Comparison of ENCODE assay signal across 15 cellular contexts in genomic region chr14:54451178-54451601, GRCh38. TPM values are rescaled to one million over a fixed set of nuclear protein-coding genes. Genes with fewer than 3 reads are reported as not detected.
DNase-seq lines count a peak whose midpoint lies in the region; ATAC-seq, FAIRE-seq and TF ChIP-seq lines count a peak whose summit lies in the region.
"Had no signal": no experiment of that assay in that cellular context is flagged by ENCODE, and none has a peak within 500 bp of the region (broad histone marks: within the 10 kb centered on the region; RNA-seq: fewer than 3 reads in every experiment).

No MANE protein-coding gene starts in this region.

- TF ChIP-seq POLR2A in GM12892 (IDR thresholded peaks at IDR 0.05; ENCODE audit: low read depth, low read length) (no peak), testis (IDR thresholded peaks at IDR 0.05) (no peak)

- H3K27me3 ChIP-seq in testis = no peaks in the 10 kb centered on the region

- no peaks in the 10 kb centered on the region for H3K27me3 Mint-ChIP-seq in dendritic cell treated with granulocyte-macrophage colony-stimulating factor and Interleukin-4, amounts not matched to agents 40 ng/mL and 50 ng/mL, for 4 days

- H3K36me3 Mint-ChIP-seq in dendritic cell treated with granulocyte-macrophage colony-stimulating factor and Interleukin-4, amounts not matched to agents 40 ng/mL and 50 ng/mL, for 4 days (ENCODE audit: low read depth) = no peaks in the 10 kb centered on the region
- H3K36me3 Mint-ChIP-seq: CD8-positive, alpha-beta T cell had no signal

- H3K27ac ChIP-seq in testis = no peak overlapping the region
- H3K27ac ChIP-seq: PC-9 had no signal

- 56 to 83% methylated on average over 7 of the region's 7 CpGs for WGBS in testis, 2 donors

- intact Hi-C loops in dendritic cell treated with granulocyte-macrophage colony-stimulating factor and Interleukin-4, amounts not matched to agents 40 ng/mL and 50 ng/mL, for 4 days (cut with micrococcal nuclease) = loop anchor here (5.0 kb wide), 1 partner anchor 36 kb away; the partner anchor contains the start of gene GMFB
- intact Hi-C loops in testis (cut with DNase I; ENCODE audit: low total_unique reads) = no loop called here

- peaks cover 44% of the 10 kb centered on the region for H3K4me1 Mint-ChIP-seq in dendritic cell treated with granulocyte-macrophage colony-stimulating factor and Interleukin-4, amounts not matched to agents 40 ng/mL and 50 ng/mL, for 4 days (ENCODE audit: low read depth)

- ATAC-seq in GM18498 (IDR thresholded peaks at IDR 0.05; ENCODE audit: unreplicated experiment) = no peak
- ATAC-seq: CD8-positive, alpha-beta T cell had no signal

- H3K9me3 Mint-ChIP-seq in dendritic cell treated with granulocyte-macrophage colony-stimulating factor and Interleukin-4, amounts not matched to agents 40 ng/mL and 50 ng/mL, for 4 days = no peaks in the 10 kb centered on the region
- H3K9me3 Mint-ChIP-seq: CD8-positive, alpha-beta T cell had no signal

- no peaks in the 10 kb centered on the region for H3K36me3 ChIP-seq in testis (ENCODE audit: low read depth, missing control alignments)

- no peak overlapping the region for H3K4me3 ChIP-seq in testis
- H3K4me3 ChIP-seq: PC-9 had no signal

- H3K4me1 ChIP-seq in testis = peaks cover 7% of the 10 kb centered on the region

- FAIRE-seq in GM12892 (lab: Jason Lieb, UNC) = peak; percentile 48
- FAIRE-seq in HTR-8/SVneo (lab: Jason Lieb, UNC) = peak; percentile 33

- no peak for TF ChIP-seq CTCF in testis (IDR thresholded peaks at IDR 0.05)

- no peaks in the 10 kb centered on the region for H3K9me3 ChIP-seq in testis

- DNase-seq in GM12892 (ENCODE audit: insufficient read length) (no peak), HTR-8/SVneo (ENCODE audit: insufficient read length, low spot score) (no peak), testis (peak; percentile 66), NCI-H2081 (lab: John Stamatoyannopoulos, UW) (no peak), NCI-H2196 (lab: John Stamatoyannopoulos, UW; ENCODE audit: unreplicated experiment) (no peak)
- DNase-seq: CD8-positive, alpha-beta T cell; GDM1; H7; NCI-H1417; NCI-H187 treated with DMSO at 0.1 percent for 48 hours; NCI-H2171 treated with DMSO at 0.1 percent for 48 hours; NCI-H748 treated with DMSO at 0.1 percent for 48 hours; PC-9 had no signal

- H3K4me3 Mint-ChIP-seq in dendritic cell treated with granulocyte-macrophage colony-stimulating factor and Interleukin-4, amounts not matched to agents 40 ng/mL and 50 ng/mL, for 4 days = peak overlapping the region; percentile 9
- H3K4me3 Mint-ChIP-seq: CD8-positive, alpha-beta T cell had no signal

- H3K27ac Mint-ChIP-seq in dendritic cell treated with granulocyte-macrophage colony-stimulating factor and Interleukin-4, amounts not matched to agents 40 ng/mL and 50 ng/mL, for 4 days = peak overlapping the region; percentile 87
- H3K27ac Mint-ChIP-seq: CD8-positive, alpha-beta T cell had no signal

RNA-seq across cellular contexts. Expression of gene CNIH1, which starts 10.0 kb away (rescaled TPM):
- 84.4 TPM for polyA plus RNA-seq in GM12892 (2012; ENCODE audit: missing spikeins)
- 100 to 1,000 TPM in 1 of 2 donors, 10 to 100 TPM in 1; 44.2 to 157 TPM for total RNA-seq in testis
- polyA plus RNA-seq in testis (ENCODE audit: insufficient read depth, low read depth, low replicate concordance) = 121 TPM

RNA-seq across cellular contexts. Expression of gene GMFB, which starts 37.6 kb away (rescaled TPM):
- 30.9 TPM for polyA plus RNA-seq in GM12892 (2012; ENCODE audit: missing spikeins)
- 10 to 100 TPM; 32.3 to 43.6 TPM for total RNA-seq in testis
- polyA plus RNA-seq in testis (ENCODE audit: insufficient read depth, low read depth, low replicate concordance) = 19.5 TPM

RNA-seq across cellular contexts. Expression of gene CDKN3, which starts 54.4 kb away (rescaled TPM):
- 40.2 TPM for polyA plus RNA-seq in GM12892 (2012; ENCODE audit: missing spikeins)
- total RNA-seq in testis = 100 to 1,000 TPM in 1 of 2 donors, 10 to 100 TPM in 1; 99.0 to 160 TPM
- 398 TPM for polyA plus RNA-seq in testis (ENCODE audit: insufficient read depth, low read depth, low replicate concordance)

RNA-seq across cellular contexts. Expression of gene CGRRF1, which starts 58.5 kb away (rescaled TPM):
- polyA plus RNA-seq in GM12892 (2012; ENCODE audit: missing spikeins) = 12.3 TPM
- 10 to 100 TPM; 29.4 to 31.4 TPM for total RNA-seq in testis
- 79.6 TPM for polyA plus RNA-seq in testis (ENCODE audit: insufficient read depth, low read depth, low replicate concordance)
